Comparison of ENCODE assay signal across 21 cellular contexts in genomic region chr1:245160976-245161375, GRCh38. TPM values are rescaled to one million over a fixed set of nuclear protein-coding genes. Genes with fewer than 3 reads are reported as not detected.
DNase-seq lines count a peak whose midpoint lies in the region; ATAC-seq, FAIRE-seq and TF ChIP-seq lines count a peak whose summit lies in the region.
"Had no signal": no experiment of that assay in that cellular context is flagged by ENCODE, and none has a peak within 500 bp of the region (broad histone marks: within the 10 kb centered on the region; RNA-seq: fewer than 3 reads in every experiment).

No MANE protein-coding gene starts in this region.

- H3K4me1 ChIP-seq in upper lobe of right lung (peaks cover 9% of the 10 kb centered on the region), left lung (peaks cover 0 to 14% of the 10 kb centered on the region in 2 donors)

- DNase-seq in amniotic epithelial cell (ENCODE audit: low read depth) (peak; percentile 60), mesothelial cell of epicardium (ENCODE audit: low spot score in 2 of 2, unreplicated experiment in 2 of 2) (no peak), upper lobe of right lung (no peak), left lung (no peak)
- DNase-seq: Caco-2; CD4-positive, CD25-positive, alpha-beta regulatory T cell; CD8-positive, alpha-beta T cell; DMS153; DND-41; H9; HFFc6 had no signal

- H3K9me3 Mint-ChIP-seq in mesothelial cell of epicardium: no peaks in the 10 kb centered on the region
- H3K9me3 Mint-ChIP-seq: GM23338 had no signal

- H3K27ac ChIP-seq in upper lobe of right lung (peak overlapping the region; percentile 11), left lung (no peak overlapping the region)
- H3K27ac ChIP-seq: BLaER1, C4-2B had no signal

- peaks cover 3% of the 10 kb centered on the region for H3K36me3 Mint-ChIP-seq in mesothelial cell of epicardium
- H3K36me3 Mint-ChIP-seq: CD8-positive, alpha-beta T cell had no signal

- H3K4me3 ChIP-seq in upper lobe of right lung (no peak overlapping the region), left lung (no peak overlapping the region)
- H3K4me3 ChIP-seq: BLaER1, GM23338 had no signal

- H3K36me3 ChIP-seq in upper lobe of right lung (no peaks in the 10 kb centered on the region), left lung (no peaks in the 10 kb centered on the region)
- H3K36me3 ChIP-seq: BLaER1 had no signal

- H3K4me3 Mint-ChIP-seq in mesothelial cell of epicardium: no peak overlapping the region
- H3K4me3 Mint-ChIP-seq: B cell; CD4-positive, CD25-positive, alpha-beta regulatory T cell; CD8-positive, alpha-beta T cell; GM23338; H9; HFFc6 had no signal

- ATAC-seq in upper lobe of right lung (no peak), left lung (no peak), GM19351 (IDR thresholded peaks at IDR 0.05; ENCODE audit: unreplicated experiment) (no peak)
- ATAC-seq: CD8-positive, alpha-beta T cell; GM23338; HCT116 had no signal

- H3K27me3 Mint-ChIP-seq in mesothelial cell of epicardium (ENCODE audit: low read depth): no peaks in the 10 kb centered on the region

- TF ChIP-seq CTCF in mesothelial cell of epicardium (IDR thresholded peaks at IDR 0.05; ENCODE audit: unreplicated experiment) (no peak), upper lobe of right lung (IDR thresholded peaks at IDR 0.05) (no peak), left lung (IDR thresholded peaks at IDR 0.05) (no peak)

- peaks cover 57% of the 10 kb centered on the region for H3K4me1 Mint-ChIP-seq in mesothelial cell of epicardium

- peak overlapping the region; percentile 35 for H3K27ac Mint-ChIP-seq in mesothelial cell of epicardium
- H3K27ac Mint-ChIP-seq: B cell; CD4-positive, CD25-positive, alpha-beta regulatory T cell; CD8-positive, alpha-beta T cell; GM23338; HFFc6 had no signal

- H3K27me3 ChIP-seq in upper lobe of right lung (peaks cover 14% of the 10 kb centered on the region), left lung (peaks cover 0 to 26% of the 10 kb centered on the region in 2 donors)

- peak; percentile 11 for FAIRE-seq in TTC549 (lab: Jason Lieb, UNC)
- FAIRE-seq: A204.1, G401.6, GM12892 had no signal

- H3K9me3 ChIP-seq in upper lobe of right lung (no peaks in the 10 kb centered on the region), left lung (no peaks in the 10 kb centered on the region)
- H3K9me3 ChIP-seq: BLaER1, Caco-2 had no signal

- intact Hi-C loops in upper lobe of right lung (cut with DNase I) (no loop called here), left lung (cut with DNase I) (no loop called here)

RNA-seq across cellular contexts. Expression of gene KIF26B, which starts 6.2 kb away (rescaled TPM):
- total RNA-seq in mesothelial cell of epicardium: 63.3 to 69.7 TPM (median 64.9 TPM) in 3 replicates
- total RNA-seq in upper lobe of right lung: 3.4 TPM
- total RNA-seq in left lung: 10 to 100 TPM in 1 of 2 donors, 1 to 10 TPM in 1; 7.6 to 28.3 TPM
- total RNA-seq: CD4-positive, CD25-positive, alpha-beta regulatory T cell; CD8-positive, alpha-beta T cell had no signal
